9 cellular contexts compared by ENCODE assay signal in genomic region chr7:152341039-152341913, GRCh38.
DNase-seq lines count a peak whose midpoint lies in the region; ATAC-seq and TF ChIP-seq lines count a peak whose summit lies in the region.
"Had no signal": no experiment of that assay in that cellular context is flagged by ENCODE, and none has a peak within 500 bp of the region (broad histone marks: within the 10 kb centered on the region; RNA-seq: fewer than 3 reads in every experiment).

No MANE protein-coding gene starts in this region.

- no peak for DNase-seq in stimulated activated naive CD8-positive, alpha-beta T cell treated with anti-CD3 and anti-CD28 coated beads, Interleukin-15, amount 100 ng/mL, for 72 hours
- DNase-seq in NCI-H226 (peak; percentile 45), colonic mucosa (peak; percentile 22), lower lobe of right lung (no peak), KG1 (lab: John Stamatoyannopoulos, UW) (no peak)

- TF ChIP-seq CTCF in colonic mucosa (IDR thresholded peaks at IDR 0.05) = peak; percentile 37
- TF ChIP-seq CTCF in lower lobe of right lung (IDR thresholded peaks at IDR 0.05) = peak; percentile 57

- H3K4me1 ChIP-seq in colonic mucosa = no peaks in the 10 kb centered on the region
- peaks cover 44% of the 10 kb centered on the region for H3K4me1 ChIP-seq in lower lobe of right lung

- no peak overlapping the region for H3K4me3 Mint-ChIP-seq in stimulated activated naive CD8-positive, alpha-beta T cell treated with anti-CD3 and anti-CD28 coated beads, Interleukin-15, Interleukin-2, amounts not matched to agents 100 ng/mL and 50 ng/mL, for 24 hours
- no peak overlapping the region for H3K4me3 Mint-ChIP-seq in stimulated activated naive CD8-positive, alpha-beta T cell treated with anti-CD3 and anti-CD28 coated beads, Interleukin-15, amount 100 ng/mL, for 72 hours
- H3K4me3 Mint-ChIP-seq: dendritic cell treated with granulocyte-macrophage colony-stimulating factor and Interleukin-4, amounts not matched to agents 40 ng/mL and 50 ng/mL, for 4 days had no signal

- ATAC-seq in stimulated activated naive CD8-positive, alpha-beta T cell treated with anti-CD3 and anti-CD28 coated beads, Interleukin-15, amount 100 ng/mL, for 72 hours = no peak
- ATAC-seq in HG02798 (IDR thresholded peaks at IDR 0.05; ENCODE audit: poor library complexity, unreplicated experiment) (peak; percentile 46), lower lobe of right lung (peak; percentile 86 to 92), HG03378 (IDR thresholded peaks at IDR 0.05; ENCODE audit: unreplicated experiment) (no peak)

- H3K27me3 ChIP-seq in colonic mucosa = no peaks in the 10 kb centered on the region
- no peaks in the 10 kb centered on the region for H3K27me3 ChIP-seq in lower lobe of right lung (ENCODE audit: low read depth)

- no peaks in the 10 kb centered on the region for H3K9me3 ChIP-seq in colonic mucosa
- H3K9me3 ChIP-seq in lower lobe of right lung = no peaks in the 10 kb centered on the region

- peaks cover 50% of the 10 kb centered on the region for H3K4me1 Mint-ChIP-seq in stimulated activated naive CD8-positive, alpha-beta T cell treated with anti-CD3 and anti-CD28 coated beads, Interleukin-15, Interleukin-2, amounts not matched to agents 100 ng/mL and 50 ng/mL, for 24 hours (ENCODE audit: low read depth)
- peaks cover 36% of the 10 kb centered on the region for H3K4me1 Mint-ChIP-seq in stimulated activated naive CD8-positive, alpha-beta T cell treated with anti-CD3 and anti-CD28 coated beads, Interleukin-15, amount 100 ng/mL, for 72 hours

- H3K27ac Mint-ChIP-seq in stimulated activated naive CD8-positive, alpha-beta T cell treated with anti-CD3 and anti-CD28 coated beads, Interleukin-15, Interleukin-2, amounts not matched to agents 100 ng/mL and 50 ng/mL, for 24 hours = peak overlapping the region; percentile 0
- H3K27ac Mint-ChIP-seq in stimulated activated naive CD8-positive, alpha-beta T cell treated with anti-CD3 and anti-CD28 coated beads, Interleukin-15, amount 100 ng/mL, for 72 hours = no peak overlapping the region
- H3K27ac Mint-ChIP-seq: dendritic cell treated with granulocyte-macrophage colony-stimulating factor and Interleukin-4, amounts not matched to agents 40 ng/mL and 50 ng/mL, for 4 days had no signal

- peaks cover 9% of the 10 kb centered on the region for H3K36me3 Mint-ChIP-seq in stimulated activated naive CD8-positive, alpha-beta T cell treated with anti-CD3 and anti-CD28 coated beads, Interleukin-15, Interleukin-2, amounts not matched to agents 100 ng/mL and 50 ng/mL, for 24 hours (ENCODE audit: low read depth)

- no peak overlapping the region for H3K4me3 ChIP-seq in colonic mucosa
- no peak overlapping the region for H3K4me3 ChIP-seq in lower lobe of right lung

- no peaks in the 10 kb centered on the region for H3K36me3 ChIP-seq in colonic mucosa
- no peaks in the 10 kb centered on the region for H3K36me3 ChIP-seq in lower lobe of right lung

- H3K27ac ChIP-seq in colonic mucosa (no peak overlapping the region), lower lobe of right lung (no peak overlapping the region)

- no peaks in the 10 kb centered on the region for H3K27me3 Mint-ChIP-seq in stimulated activated naive CD8-positive, alpha-beta T cell treated with anti-CD3 and anti-CD28 coated beads, Interleukin-15, Interleukin-2, amounts not matched to agents 100 ng/mL and 50 ng/mL, for 24 hours
- H3K27me3 Mint-ChIP-seq in stimulated activated naive CD8-positive, alpha-beta T cell treated with anti-CD3 and anti-CD28 coated beads, Interleukin-15, amount 100 ng/mL, for 72 hours = no peaks in the 10 kb centered on the region
- H3K27me3 Mint-ChIP-seq: dendritic cell treated with granulocyte-macrophage colony-stimulating factor and Interleukin-4, amounts not matched to agents 40 ng/mL and 50 ng/mL, for 4 days had no signal

- intact Hi-C loops in colonic mucosa (cut with DNase I) (no loop called here), lower lobe of right lung (cut with DNase I) (no loop called here)

- no peak overlapping the region for H3K9ac ChIP-seq in colonic mucosa (ENCODE audit: low read depth in 2 of 2, low read length in 2 of 2)

- no peaks in the 10 kb centered on the region for H3K9me3 Mint-ChIP-seq in stimulated activated naive CD8-positive, alpha-beta T cell treated with anti-CD3 and anti-CD28 coated beads, Interleukin-15, Interleukin-2, amounts not matched to agents 100 ng/mL and 50 ng/mL, for 24 hours
- H3K9me3 Mint-ChIP-seq in stimulated activated naive CD8-positive, alpha-beta T cell treated with anti-CD3 and anti-CD28 coated beads, Interleukin-15, amount 100 ng/mL, for 72 hours = no peaks in the 10 kb centered on the region
- H3K9me3 Mint-ChIP-seq: dendritic cell treated with granulocyte-macrophage colony-stimulating factor and Interleukin-4, amounts not matched to agents 40 ng/mL and 50 ng/mL, for 4 days had no signal

Comparison
In these comparisons a context has a peak if more than half of its experiments do, and no peak if none do; other contexts are left out.
1. ATAC-seq: peak in HG02798 (single experiment) and lower lobe of right lung (2 of 2); none in stimulated activated naive CD8-positive, alpha-beta T cell treated with anti-CD3 and anti-CD28 coated beads, Interleukin-15, amount 100 ng/mL, for 72 hours (single experiment) and HG03378 (single experiment).
2. DNase-seq: peak in NCI-H226 (single experiment) and colonic mucosa (single experiment); none in stimulated activated naive CD8-positive, alpha-beta T cell treated with anti-CD3 and anti-CD28 coated beads, Interleukin-15, amount 100 ng/mL, for 72 hours (0 of 2), lower lobe of right lung (single experiment) and KG1 (single experiment).